ENCODE assay signal across 1 cellular context in the genomic region with DNA sequence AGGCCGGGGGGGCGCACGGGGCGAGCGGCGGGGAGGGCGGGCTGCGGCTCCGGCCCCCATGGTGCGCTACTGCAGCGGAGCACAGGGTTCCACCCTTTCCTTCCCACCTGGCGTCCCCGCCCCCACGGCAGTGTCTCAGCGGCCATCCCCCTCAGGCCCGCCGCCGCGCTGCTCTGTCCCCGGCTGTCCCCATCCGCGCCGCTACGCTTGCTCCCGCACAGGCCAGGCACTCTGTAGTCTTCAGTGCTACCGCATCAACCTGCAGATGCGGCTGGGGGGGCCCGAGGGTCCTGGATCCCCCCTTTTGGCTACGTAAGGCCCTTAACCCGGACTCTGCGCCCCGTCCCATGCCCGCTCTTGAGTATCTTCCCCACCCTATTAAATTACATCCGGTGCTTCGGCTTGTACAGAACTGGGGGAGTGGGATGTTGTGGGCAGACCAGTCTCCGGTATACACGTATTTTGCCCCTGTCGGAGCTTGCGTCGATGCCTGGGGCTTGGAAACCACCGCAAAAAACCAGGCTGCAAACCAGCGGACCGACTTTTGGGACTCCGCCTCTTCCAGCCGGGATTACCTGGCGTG.
A peak's percentile ranks its signal among the peaks of the same experiment; 100 is the strongest.
TF ChIP-seq lines count a peak whose summit lies in the region.

No MANE protein-coding gene starts in this region.

TF ChIP-seq in GM12878, 131 proteins besides CTCF, POLR2A, EP300 and RAD21 (continues in another document):
- 0 out of 2 replicates have a peak, but pooled peaks have one; percentile 32 for TF ChIP-seq TAF1 (IDR thresholded peaks at IDR 0.05; ENCODE audit: borderline replicate concordance, low read depth, low read length)
- TF ChIP-seq, protein P1, sequence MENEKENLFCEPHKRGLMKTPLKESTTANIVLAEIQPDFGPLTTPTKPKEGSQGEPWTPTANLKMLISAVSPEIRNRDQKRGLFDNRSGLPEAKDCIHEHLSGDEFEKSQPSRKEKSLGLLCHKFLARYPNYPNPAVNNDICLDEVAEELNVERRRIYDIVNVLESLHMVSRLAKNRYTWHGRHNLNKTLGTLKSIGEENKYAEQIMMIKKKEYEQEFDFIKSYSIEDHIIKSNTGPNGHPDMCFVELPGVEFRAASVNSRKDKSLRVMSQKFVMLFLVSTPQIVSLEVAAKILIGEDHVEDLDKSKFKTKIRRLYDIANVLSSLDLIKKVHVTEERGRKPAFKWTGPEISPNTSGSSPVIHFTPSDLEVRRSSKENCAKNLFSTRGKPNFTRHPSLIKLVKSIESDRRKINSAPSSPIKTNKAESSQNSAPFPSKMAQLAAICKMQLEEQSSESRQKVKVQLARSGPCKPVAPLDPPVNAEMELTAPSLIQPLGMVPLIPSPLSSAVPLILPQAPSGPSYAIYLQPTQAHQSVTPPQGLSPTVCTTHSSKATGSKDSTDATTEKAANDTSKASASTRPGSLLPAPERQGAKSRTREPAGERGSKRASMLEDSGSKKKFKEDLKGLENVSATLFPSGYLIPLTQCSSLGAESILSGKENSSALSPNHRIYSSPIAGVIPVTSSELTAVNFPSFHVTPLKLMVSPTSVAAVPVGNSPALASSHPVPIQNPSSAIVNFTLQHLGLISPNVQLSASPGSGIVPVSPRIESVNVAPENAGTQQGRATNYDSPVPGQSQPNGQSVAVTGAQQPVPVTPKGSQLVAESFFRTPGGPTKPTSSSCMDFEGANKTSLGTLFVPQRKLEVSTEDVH (IDR thresholded peaks at IDR 0.05; ENCODE audit: low read depth, partially characterized antibody), result peak; percentile 56
- peak; percentile 66; the same call in 1 of the 2 replicates for TF ChIP-seq CHD2 (IDR thresholded peaks at IDR 0.05; ENCODE audit: borderline replicate concordance, low read depth, low read length)
- peak; percentile 73 for TF ChIP-seq SMAD1 (IDR thresholded peaks at IDR 0.05; ENCODE audit: low read depth, partially characterized antibody)
- TF ChIP-seq ZSCAN29 (IDR thresholded peaks at IDR 0.05), result peak; percentile 49; the same call in 1 of the 2 replicates
- peak; percentile 52; the same call in 1 of the 2 replicates for TF ChIP-seq CBFB (IDR thresholded peaks at IDR 0.05; ENCODE audit: low read depth)
- TF ChIP-seq RB1 (IDR thresholded peaks at IDR 0.05; ENCODE audit: borderline replicate concordance), result peak; percentile 81
- TF ChIP-seq POLR2AphosphoS5 (IDR thresholded peaks at IDR 0.05; ENCODE audit: low read length), result peak; percentile 76
- TF ChIP-seq EED (IDR thresholded peaks at IDR 0.05; ENCODE audit: low read depth), result peak; percentile 93
- peak; percentile 88 for TF ChIP-seq NR2C1 (IDR thresholded peaks at IDR 0.05)
- TF ChIP-seq SMAD5 (IDR thresholded peaks at IDR 0.05; ENCODE audit: low read depth), result peak; percentile 57; the same call in 1 of the 2 replicates
- TF ChIP-seq, protein P2, sequence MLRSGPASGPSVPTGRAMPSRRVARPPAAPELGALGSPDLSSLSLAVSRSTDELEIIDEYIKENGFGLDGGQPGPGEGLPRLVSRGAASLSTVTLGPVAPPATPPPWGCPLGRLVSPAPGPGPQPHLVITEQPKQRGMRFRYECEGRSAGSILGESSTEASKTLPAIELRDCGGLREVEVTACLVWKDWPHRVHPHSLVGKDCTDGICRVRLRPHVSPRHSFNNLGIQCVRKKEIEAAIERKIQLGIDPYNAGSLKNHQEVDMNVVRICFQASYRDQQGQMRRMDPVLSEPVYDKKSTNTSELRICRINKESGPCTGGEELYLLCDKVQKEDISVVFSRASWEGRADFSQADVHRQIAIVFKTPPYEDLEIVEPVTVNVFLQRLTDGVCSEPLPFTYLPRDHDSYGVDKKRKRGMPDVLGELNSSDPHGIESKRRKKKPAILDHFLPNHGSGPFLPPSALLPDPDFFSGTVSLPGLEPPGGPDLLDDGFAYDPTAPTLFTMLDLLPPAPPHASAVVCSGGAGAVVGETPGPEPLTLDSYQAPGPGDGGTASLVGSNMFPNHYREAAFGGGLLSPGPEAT (IDR thresholded peaks at IDR 0.05; ENCODE audit: low read depth), result peak; percentile 88
- TF ChIP-seq KAT2A (conservative IDR thresholded peaks at IDR 0.05; ENCODE audit: control insufficient read depth, low read depth, low read length), result no peak
- TF ChIP-seq, protein P3, sequence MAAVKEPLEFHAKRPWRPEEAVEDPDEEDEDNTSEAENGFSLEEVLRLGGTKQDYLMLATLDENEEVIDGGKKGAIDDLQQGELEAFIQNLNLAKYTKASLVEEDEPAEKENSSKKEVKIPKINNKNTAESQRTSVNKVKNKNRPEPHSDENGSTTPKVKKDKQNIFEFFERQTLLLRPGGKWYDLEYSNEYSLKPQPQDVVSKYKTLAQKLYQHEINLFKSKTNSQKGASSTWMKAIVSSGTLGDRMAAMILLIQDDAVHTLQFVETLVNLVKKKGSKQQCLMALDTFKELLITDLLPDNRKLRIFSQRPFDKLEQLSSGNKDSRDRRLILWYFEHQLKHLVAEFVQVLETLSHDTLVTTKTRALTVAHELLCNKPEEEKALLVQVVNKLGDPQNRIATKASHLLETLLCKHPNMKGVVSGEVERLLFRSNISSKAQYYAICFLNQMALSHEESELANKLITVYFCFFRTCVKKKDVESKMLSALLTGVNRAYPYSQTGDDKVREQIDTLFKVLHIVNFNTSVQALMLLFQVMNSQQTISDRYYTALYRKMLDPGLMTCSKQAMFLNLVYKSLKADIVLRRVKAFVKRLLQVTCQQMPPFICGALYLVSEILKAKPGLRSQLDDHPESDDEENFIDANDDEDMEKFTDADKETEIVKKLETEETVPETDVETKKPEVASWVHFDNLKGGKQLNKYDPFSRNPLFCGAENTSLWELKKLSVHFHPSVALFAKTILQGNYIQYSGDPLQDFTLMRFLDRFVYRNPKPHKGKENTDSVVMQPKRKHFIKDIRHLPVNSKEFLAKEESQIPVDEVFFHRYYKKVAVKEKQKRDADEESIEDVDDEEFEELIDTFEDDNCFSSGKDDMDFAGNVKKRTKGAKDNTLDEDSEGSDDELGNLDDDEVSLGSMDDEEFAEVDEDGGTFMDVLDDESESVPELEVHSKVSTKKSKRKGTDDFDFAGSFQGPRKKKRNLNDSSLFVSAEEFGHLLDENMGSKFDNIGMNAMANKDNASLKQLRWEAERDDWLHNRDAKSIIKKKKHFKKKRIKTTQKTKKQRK (IDR thresholded peaks at IDR 0.05; ENCODE audit: low read depth, low read length), result no peak
- peak; percentile 89 for TF ChIP-seq BACH1 (IDR thresholded peaks at IDR 0.05; ENCODE audit: borderline replicate concordance)
- TF ChIP-seq SUPT20H (IDR thresholded peaks at IDR 0.05; ENCODE audit: borderline replicate concordance, control insufficient read depth, low read depth, low read length), result no peak
- TF ChIP-seq LARP7 (IDR thresholded peaks at IDR 0.05), result peak; percentile 88
- TF ChIP-seq MTA3 (IDR thresholded peaks at IDR 0.05; ENCODE audit: borderline replicate concordance, low read length), result no peak
- 0 out of 2 replicates have a peak, but pooled peaks have one; percentile 18 for TF ChIP-seq CBX5 (IDR thresholded peaks at IDR 0.05; ENCODE audit: low read depth)
- TF ChIP-seq CEBPB (IDR thresholded peaks at IDR 0.05; ENCODE audit: borderline replicate concordance in 1 of 2, low read depth in 2 of 2, low read length in 2 of 2), result no peak
- TF ChIP-seq GATAD2B (conservative IDR thresholded peaks at IDR 0.05; ENCODE audit: low read depth), result peak; percentile 89
- TF ChIP-seq TCF3 (IDR thresholded peaks at IDR 0.05; ENCODE audit: borderline replicate concordance, insufficient read depth, low read depth, low read length), result peak; percentile 90
- no peak for TF ChIP-seq NR2C2 (IDR thresholded peaks at IDR 0.05; ENCODE audit: borderline replicate concordance, control insufficient read depth, insufficient read length, low read depth)
- TF ChIP-seq SMARCA5 (IDR thresholded peaks at IDR 0.05), result peak; percentile 88; the same call in 1 of the 2 replicates
- no peak for TF ChIP-seq ZNF274 (IDR thresholded peaks at IDR 0.05; ENCODE audit: insufficient read depth, insufficient read length)
- no peak; the same call in none of the 2 replicates for TF ChIP-seq TARDBP (IDR thresholded peaks at IDR 0.05; ENCODE audit: borderline replicate concordance)
- peak; percentile 96 for TF ChIP-seq IKZF1 (conservative IDR thresholded peaks at IDR 0.05)
- peak; percentile 91 to 96 for TF ChIP-seq IKZF2 (IDR thresholded peaks at IDR 0.05)
- TF ChIP-seq, protein P4, sequence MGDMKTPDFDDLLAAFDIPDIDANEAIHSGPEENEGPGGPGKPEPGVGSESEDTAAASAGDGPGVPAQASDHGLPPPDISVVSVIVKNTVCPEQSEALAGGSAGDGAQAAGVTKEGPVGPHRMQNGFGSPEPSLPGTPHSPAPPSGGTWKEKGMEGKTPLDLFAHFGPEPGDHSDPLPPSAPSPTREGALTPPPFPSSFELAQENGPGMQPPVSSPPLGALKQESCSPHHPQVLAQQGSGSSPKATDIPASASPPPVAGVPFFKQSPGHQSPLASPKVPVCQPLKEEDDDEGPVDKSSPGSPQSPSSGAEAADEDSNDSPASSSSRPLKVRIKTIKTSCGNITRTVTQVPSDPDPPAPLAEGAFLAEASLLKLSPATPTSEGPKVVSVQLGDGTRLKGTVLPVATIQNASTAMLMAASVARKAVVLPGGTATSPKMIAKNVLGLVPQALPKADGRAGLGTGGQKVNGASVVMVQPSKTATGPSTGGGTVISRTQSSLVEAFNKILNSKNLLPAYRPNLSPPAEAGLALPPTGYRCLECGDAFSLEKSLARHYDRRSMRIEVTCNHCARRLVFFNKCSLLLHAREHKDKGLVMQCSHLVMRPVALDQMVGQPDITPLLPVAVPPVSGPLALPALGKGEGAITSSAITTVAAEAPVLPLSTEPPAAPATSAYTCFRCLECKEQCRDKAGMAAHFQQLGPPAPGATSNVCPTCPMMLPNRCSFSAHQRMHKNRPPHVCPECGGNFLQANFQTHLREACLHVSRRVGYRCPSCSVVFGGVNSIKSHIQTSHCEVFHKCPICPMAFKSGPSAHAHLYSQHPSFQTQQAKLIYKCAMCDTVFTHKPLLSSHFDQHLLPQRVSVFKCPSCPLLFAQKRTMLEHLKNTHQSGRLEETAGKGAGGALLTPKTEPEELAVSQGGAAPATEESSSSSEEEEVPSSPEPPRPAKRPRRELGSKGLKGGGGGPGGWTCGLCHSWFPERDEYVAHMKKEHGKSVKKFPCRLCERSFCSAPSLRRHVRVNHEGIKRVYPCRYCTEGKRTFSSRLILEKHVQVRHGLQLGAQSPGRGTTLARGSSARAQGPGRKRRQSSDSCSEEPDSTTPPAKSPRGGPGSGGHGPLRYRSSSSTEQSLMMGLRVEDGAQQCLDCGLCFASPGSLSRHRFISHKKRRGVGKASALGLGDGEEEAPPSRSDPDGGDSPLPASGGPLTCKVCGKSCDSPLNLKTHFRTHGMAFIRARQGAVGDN (IDR thresholded peaks at IDR 0.05), result peak; percentile 68; the same call in 1 of the 2 replicates
- TF ChIP-seq, protein P5, sequence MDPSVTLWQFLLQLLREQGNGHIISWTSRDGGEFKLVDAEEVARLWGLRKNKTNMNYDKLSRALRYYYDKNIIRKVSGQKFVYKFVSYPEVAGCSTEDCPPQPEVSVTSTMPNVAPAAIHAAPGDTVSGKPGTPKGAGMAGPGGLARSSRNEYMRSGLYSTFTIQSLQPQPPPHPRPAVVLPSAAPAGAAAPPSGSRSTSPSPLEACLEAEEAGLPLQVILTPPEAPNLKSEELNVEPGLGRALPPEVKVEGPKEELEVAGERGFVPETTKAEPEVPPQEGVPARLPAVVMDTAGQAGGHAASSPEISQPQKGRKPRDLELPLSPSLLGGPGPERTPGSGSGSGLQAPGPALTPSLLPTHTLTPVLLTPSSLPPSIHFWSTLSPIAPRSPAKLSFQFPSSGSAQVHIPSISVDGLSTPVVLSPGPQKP (IDR thresholded peaks at IDR 0.05; ENCODE audit: low read depth, low read length), result no peak
- TF ChIP-seq, protein P6, sequence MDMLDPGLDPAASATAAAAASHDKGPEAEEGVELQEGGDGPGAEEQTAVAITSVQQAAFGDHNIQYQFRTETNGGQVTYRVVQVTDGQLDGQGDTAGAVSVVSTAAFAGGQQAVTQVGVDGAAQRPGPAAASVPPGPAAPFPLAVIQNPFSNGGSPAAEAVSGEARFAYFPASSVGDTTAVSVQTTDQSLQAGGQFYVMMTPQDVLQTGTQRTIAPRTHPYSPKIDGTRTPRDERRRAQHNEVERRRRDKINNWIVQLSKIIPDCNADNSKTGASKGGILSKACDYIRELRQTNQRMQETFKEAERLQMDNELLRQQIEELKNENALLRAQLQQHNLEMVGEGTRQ (IDR thresholded peaks at IDR 0.05; ENCODE audit: borderline replicate concordance, low read depth, low read length), result no peak
- no peak for TF ChIP-seq BRCA1 (IDR thresholded peaks at IDR 0.05; ENCODE audit: low read depth, low read length)
- TF ChIP-seq SPI1 (IDR thresholded peaks at IDR 0.05; ENCODE audit: borderline replicate concordance, insufficient read depth, low read depth, low read length), result no peak
- TF ChIP-seq, protein P7, sequence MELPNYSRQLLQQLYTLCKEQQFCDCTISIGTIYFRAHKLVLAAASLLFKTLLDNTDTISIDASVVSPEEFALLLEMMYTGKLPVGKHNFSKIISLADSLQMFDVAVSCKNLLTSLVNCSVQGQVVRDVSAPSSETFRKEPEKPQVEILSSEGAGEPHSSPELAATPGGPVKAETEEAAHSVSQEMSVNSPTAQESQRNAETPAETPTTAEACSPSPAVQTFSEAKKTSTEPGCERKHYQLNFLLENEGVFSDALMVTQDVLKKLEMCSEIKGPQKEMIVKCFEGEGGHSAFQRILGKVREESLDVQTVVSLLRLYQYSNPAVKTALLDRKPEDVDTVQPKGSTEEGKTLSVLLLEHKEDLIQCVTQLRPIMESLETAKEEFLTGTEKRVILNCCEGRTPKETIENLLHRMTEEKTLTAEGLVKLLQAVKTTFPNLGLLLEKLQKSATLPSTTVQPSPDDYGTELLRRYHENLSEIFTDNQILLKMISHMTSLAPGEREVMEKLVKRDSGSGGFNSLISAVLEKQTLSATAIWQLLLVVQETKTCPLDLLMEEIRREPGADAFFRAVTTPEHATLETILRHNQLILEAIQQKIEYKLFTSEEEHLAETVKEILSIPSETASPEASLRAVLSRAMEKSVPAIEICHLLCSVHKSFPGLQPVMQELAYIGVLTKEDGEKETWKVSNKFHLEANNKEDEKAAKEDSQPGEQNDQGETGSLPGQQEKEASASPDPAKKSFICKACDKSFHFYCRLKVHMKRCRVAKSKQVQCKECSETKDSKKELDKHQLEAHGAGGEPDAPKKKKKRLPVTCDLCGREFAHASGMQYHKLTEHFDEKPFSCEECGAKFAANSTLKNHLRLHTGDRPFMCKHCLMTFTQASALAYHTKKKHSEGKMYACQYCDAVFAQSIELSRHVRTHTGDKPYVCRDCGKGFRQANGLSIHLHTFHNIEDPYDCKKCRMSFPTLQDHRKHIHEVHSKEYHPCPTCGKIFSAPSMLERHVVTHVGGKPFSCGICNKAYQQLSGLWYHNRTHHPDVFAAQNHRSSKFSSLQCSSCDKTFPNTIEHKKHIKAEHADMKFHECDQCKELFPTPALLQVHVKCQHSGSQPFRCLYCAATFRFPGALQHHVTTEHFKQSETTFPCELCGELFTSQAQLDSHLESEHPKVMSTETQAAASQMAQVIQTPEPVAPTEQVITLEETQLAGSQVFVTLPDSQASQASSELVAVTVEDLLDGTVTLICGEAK (IDR thresholded peaks at IDR 0.05; ENCODE audit: borderline replicate concordance), result peak; percentile 69; the same call in 1 of the 2 replicates
- 0 out of 4 replicates have a peak, but pooled peaks of 1 of the 2 experiments have one; percentile 15 for TF ChIP-seq ETV6 (conservative IDR thresholded peaks at IDR 0.05 in 1 of 2, IDR thresholded peaks at IDR 0.05 in 1 of 2; ENCODE audit: borderline replicate concordance in 1 of 2, low read depth in 1 of 2)
- no peak for TF ChIP-seq ZZZ3 (IDR thresholded peaks at IDR 0.05; ENCODE audit: control insufficient read depth, insufficient read length, low read depth)
- TF ChIP-seq EZH2 (IDR thresholded peaks at IDR 0.05; ENCODE audit: borderline replicate concordance, control insufficient read depth, low read depth, low read length), result no peak
- peak; percentile 12; the same call in 1 of the 2 replicates for TF ChIP-seq ZBED1 (IDR thresholded peaks at IDR 0.05; ENCODE audit: borderline replicate concordance)
